In genomic region chr2:88600038-88600465, GRCh38 we compare ENCODE assay signal across 8 cellular contexts. TPM values are rescaled to one million over a fixed set of nuclear protein-coding genes. Genes with fewer than 3 reads are reported as not detected.
A peak's percentile ranks its signal among the peaks of the same experiment; 100 is the strongest.
DNase-seq lines count a peak whose midpoint lies in the region; ATAC-seq and TF ChIP-seq lines count a peak whose summit lies in the region.

No MANE protein-coding gene starts in this region.

- ATAC-seq in DND-41 (ENCODE audit: insufficient read depth, low read depth) (peak; percentile 68; the same call in 2 of the 3 replicates), GM21390 (IDR thresholded peaks at IDR 0.05; ENCODE audit: unreplicated experiment) (peak; percentile 94), Right ventricle myocardium superior (ENCODE audit: poor library complexity) (peak; percentile 89), sciatic nerve (peak; percentile 67)
- peak; percentile 100 for ATAC-seq in activated naive CD4-positive, alpha-beta T cell treated with anti-CD3 and anti-CD28 coated beads, Interleukin-2, amount 50 U/mL, for 72 hours

- no peak overlapping the region for H3K9ac ChIP-seq in DND-41 (ENCODE audit: low read depth, low read length)

- H3K4me3 ChIP-seq in DND-41 (ENCODE audit: low read depth in 1 of 2, low read length in 2 of 2) = no peak overlapping the region
- no peak overlapping the region for H3K4me3 ChIP-seq in esophagus muscularis mucosa

- no peak for TF ChIP-seq EP300 in esophagus muscularis mucosa (IDR thresholded peaks at IDR 0.05)

- peak overlapping the region; percentile 40 to 70 for H3K27ac Mint-ChIP-seq in activated naive CD4-positive, alpha-beta T cell treated with anti-CD3 and anti-CD28 coated beads, Interleukin-2, amount 50 U/mL, for 72 hours

- H3K36me3 Mint-ChIP-seq in activated naive CD4-positive, alpha-beta T cell treated with anti-CD3 and anti-CD28 coated beads, Interleukin-2, amount 50 U/mL, for 72 hours = no peaks in the 10 kb centered on the region

- H3K27me3 ChIP-seq in DND-41 (ENCODE audit: insufficient read depth, low read length, poor library complexity) (no peaks in the 10 kb centered on the region), esophagus muscularis mucosa (no peaks in the 10 kb centered on the region)

- H3K27ac ChIP-seq in DND-41 (ENCODE audit: low read length) (no peak overlapping the region), esophagus muscularis mucosa (replicated peaks in 1 of 4) (peak overlapping the region in 1 of 4 donors; percentile 10)

- DNase-seq in DND-41 = no peak
- DNase-seq in HK-2 (ENCODE audit: unreplicated experiment) = peak; percentile 47
- DNase-seq in activated naive CD4-positive, alpha-beta T cell treated with anti-CD3 and anti-CD28 coated beads, Interleukin-2, amount 50 U/mL, for 72 hours (ENCODE audit: low spot score in 2 of 2) = peak in 1 of 2 donors; percentile 43
- DNase-seq in Right ventricle myocardium superior = no peak
- DNase-seq in sciatic nerve (ENCODE audit: low spot score) = no peak
- no peak for DNase-seq in esophagus muscularis mucosa (ENCODE audit: extremely low spot score)

- no peak overlapping the region for H3K4me2 ChIP-seq in DND-41 (ENCODE audit: insufficient read depth, low read length)

- H2AFZ ChIP-seq in DND-41 (ENCODE audit: low read depth, low read length) = no peak overlapping the region

- 25% methylated on average over 4 of the region's 4 CpGs for WGBS in esophagus muscularis mucosa

- intact Hi-C loops in Right ventricle myocardium superior (cut with DNase I) = no loop called here
- intact Hi-C loops in sciatic nerve (cut with DNase I) = no loop called here
- intact Hi-C loops in esophagus muscularis mucosa (cut with DNase I) = no loop called here

- no peaks in the 10 kb centered on the region for H3K9me3 Mint-ChIP-seq in activated naive CD4-positive, alpha-beta T cell treated with anti-CD3 and anti-CD28 coated beads, Interleukin-2, amount 50 U/mL, for 72 hours

- H3K9me3 ChIP-seq in DND-41 (ENCODE audit: insufficient read depth, low read length, severe bottlenecking) = no peaks in the 10 kb centered on the region
- H3K9me3 ChIP-seq in esophagus muscularis mucosa = no peaks in the 10 kb centered on the region

- TF ChIP-seq POLR2A in esophagus muscularis mucosa (IDR thresholded peaks at IDR 0.05; ENCODE audit: low read depth) = no peak

- no peak for TF ChIP-seq CTCF in DND-41 (IDR thresholded peaks at IDR 0.05; ENCODE audit: borderline replicate concordance, extremely low read depth, low read length, poor library complexity, severe bottlenecking)
- no peak for TF ChIP-seq CTCF in esophagus muscularis mucosa (IDR thresholded peaks at IDR 0.05)

- H4K20me1 ChIP-seq in DND-41 (ENCODE audit: insufficient read depth, low read length) = peaks cover 5% of the 10 kb centered on the region; the same call in 1 of the 2 replicates

- peaks cover 5% of the 10 kb centered on the region for H3K36me3 ChIP-seq in DND-41 (ENCODE audit: insufficient read depth, low read length)
- no peaks in the 10 kb centered on the region for H3K36me3 ChIP-seq in esophagus muscularis mucosa

- peaks cover 26% of the 10 kb centered on the region for H3K79me2 ChIP-seq in DND-41 (ENCODE audit: insufficient read depth, low read length)

- H3K4me1 ChIP-seq in DND-41 (ENCODE audit: insufficient read depth, low read length) (no peaks in the 10 kb centered on the region), esophagus muscularis mucosa (peaks cover 20 to 35% (median 30%) of the 10 kb centered on the region in 4 donors)

TF ChIP-seq in PFSK-1, 5 proteins besides CTCF, POLR2A, EP300 and RAD21:
- TF ChIP-seq SIN3A (IDR thresholded peaks at IDR 0.05; ENCODE audit: borderline replicate concordance, insufficient read depth, low read length) = peak; percentile 92; the same call in 1 of the 2 replicates
- no peak for TF ChIP-seq POLR2AphosphoS5 (IDR thresholded peaks at IDR 0.05; ENCODE audit: low read depth, low read length)
- TF ChIP-seq FOXP2 (optimal IDR thresholded peaks at IDR 0.05; ENCODE audit: borderline replicate concordance, extremely low read depth, extremely low read length, insufficient read depth) = peak; percentile 32
- TF ChIP-seq, protein P1, sequence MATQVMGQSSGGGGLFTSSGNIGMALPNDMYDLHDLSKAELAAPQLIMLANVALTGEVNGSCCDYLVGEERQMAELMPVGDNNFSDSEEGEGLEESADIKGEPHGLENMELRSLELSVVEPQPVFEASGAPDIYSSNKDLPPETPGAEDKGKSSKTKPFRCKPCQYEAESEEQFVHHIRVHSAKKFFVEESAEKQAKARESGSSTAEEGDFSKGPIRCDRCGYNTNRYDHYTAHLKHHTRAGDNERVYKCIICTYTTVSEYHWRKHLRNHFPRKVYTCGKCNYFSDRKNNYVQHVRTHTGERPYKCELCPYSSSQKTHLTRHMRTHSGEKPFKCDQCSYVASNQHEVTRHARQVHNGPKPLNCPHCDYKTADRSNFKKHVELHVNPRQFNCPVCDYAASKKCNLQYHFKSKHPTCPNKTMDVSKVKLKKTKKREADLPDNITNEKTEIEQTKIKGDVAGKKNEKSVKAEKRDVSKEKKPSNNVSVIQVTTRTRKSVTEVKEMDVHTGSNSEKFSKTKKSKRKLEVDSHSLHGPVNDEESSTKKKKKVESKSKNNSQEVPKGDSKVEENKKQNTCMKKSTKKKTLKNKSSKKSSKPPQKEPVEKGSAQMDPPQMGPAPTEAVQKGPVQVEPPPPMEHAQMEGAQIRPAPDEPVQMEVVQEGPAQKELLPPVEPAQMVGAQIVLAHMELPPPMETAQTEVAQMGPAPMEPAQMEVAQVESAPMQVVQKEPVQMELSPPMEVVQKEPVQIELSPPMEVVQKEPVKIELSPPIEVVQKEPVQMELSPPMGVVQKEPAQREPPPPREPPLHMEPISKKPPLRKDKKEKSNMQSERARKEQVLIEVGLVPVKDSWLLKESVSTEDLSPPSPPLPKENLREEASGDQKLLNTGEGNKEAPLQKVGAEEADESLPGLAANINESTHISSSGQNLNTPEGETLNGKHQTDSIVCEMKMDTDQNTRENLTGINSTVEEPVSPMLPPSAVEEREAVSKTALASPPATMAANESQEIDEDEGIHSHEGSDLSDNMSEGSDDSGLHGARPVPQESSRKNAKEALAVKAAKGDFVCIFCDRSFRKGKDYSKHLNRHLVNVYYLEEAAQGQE (IDR thresholded peaks at IDR 0.05; ENCODE audit: insufficient read depth in 1 of 2, low read depth in 2 of 2, low read length in 2 of 2) = 0 out of 4 replicates have a peak, but pooled peaks of 1 of the 2 experiments have one; percentile 23

RNA-seq across cellular contexts. Expression of gene EIF2AK3, which starts 27.2 kb away (rescaled TPM):
- polyA plus RNA-seq in PFSK-1 (2012; ENCODE audit: insufficient read length, low read depth) = 7.1 TPM
- total RNA-seq in activated naive CD4-positive, alpha-beta T cell treated with anti-CD3 and anti-CD28 coated beads, Interleukin-2, amount 50 U/mL, for 72 hours = 10 to 100 TPM; 15.0 to 16.1 TPM
- total RNA-seq in Right ventricle myocardium superior = 4.7 TPM
- total RNA-seq in sciatic nerve = 31.4 TPM
- total RNA-seq in esophagus muscularis mucosa = 10 to 100 TPM in 2 of 4 donors, 1 to 10 TPM in 2; 7.9 to 11.9 (median 10.0) TPM
